1 cellular context compared by ENCODE assay signal in the genomic region with DNA sequence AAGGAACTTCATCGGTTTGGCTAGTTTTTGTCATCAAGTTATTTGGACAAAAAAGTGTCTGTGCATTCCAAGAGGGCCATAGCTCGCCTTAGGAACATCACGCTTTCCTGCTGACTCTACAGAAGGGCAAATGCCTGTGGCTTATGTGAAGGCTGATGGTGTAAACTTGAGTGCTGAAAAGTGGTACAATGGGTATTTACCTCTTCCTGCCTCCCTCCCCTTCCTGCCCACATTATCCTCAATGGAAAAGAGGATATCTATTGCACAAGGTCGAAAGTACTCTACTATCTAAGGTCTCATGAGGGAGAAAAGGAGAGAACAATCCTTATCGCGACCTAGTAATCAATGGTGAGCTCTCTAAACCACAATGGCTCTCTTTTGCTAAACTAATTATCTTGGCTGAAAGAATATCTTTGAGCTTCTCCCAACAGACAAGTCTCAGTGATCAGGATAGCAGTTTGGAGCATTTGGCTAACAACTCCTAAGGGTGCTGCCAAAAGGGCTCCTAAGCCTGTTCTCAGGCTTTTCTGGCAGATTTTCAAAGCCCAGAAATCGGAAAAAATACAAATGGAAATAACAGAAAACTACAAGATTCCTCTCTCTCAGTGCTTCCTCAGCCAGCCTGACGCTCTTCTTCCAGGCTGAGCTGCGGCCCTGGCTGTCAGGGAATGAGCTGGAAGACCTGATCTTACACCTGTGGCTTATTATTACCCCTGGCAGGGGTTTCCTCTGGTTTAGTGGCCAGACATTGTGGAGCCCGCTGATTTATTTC.
TF ChIP-seq lines count a peak whose summit lies in the region.

No MANE protein-coding gene starts in this region.

TF ChIP-seq in HepG2, 621 proteins besides CTCF, POLR2A, EP300 and RAD21 (continued from another document and continues in another):
- TF ChIP-seq, protein P1, sequence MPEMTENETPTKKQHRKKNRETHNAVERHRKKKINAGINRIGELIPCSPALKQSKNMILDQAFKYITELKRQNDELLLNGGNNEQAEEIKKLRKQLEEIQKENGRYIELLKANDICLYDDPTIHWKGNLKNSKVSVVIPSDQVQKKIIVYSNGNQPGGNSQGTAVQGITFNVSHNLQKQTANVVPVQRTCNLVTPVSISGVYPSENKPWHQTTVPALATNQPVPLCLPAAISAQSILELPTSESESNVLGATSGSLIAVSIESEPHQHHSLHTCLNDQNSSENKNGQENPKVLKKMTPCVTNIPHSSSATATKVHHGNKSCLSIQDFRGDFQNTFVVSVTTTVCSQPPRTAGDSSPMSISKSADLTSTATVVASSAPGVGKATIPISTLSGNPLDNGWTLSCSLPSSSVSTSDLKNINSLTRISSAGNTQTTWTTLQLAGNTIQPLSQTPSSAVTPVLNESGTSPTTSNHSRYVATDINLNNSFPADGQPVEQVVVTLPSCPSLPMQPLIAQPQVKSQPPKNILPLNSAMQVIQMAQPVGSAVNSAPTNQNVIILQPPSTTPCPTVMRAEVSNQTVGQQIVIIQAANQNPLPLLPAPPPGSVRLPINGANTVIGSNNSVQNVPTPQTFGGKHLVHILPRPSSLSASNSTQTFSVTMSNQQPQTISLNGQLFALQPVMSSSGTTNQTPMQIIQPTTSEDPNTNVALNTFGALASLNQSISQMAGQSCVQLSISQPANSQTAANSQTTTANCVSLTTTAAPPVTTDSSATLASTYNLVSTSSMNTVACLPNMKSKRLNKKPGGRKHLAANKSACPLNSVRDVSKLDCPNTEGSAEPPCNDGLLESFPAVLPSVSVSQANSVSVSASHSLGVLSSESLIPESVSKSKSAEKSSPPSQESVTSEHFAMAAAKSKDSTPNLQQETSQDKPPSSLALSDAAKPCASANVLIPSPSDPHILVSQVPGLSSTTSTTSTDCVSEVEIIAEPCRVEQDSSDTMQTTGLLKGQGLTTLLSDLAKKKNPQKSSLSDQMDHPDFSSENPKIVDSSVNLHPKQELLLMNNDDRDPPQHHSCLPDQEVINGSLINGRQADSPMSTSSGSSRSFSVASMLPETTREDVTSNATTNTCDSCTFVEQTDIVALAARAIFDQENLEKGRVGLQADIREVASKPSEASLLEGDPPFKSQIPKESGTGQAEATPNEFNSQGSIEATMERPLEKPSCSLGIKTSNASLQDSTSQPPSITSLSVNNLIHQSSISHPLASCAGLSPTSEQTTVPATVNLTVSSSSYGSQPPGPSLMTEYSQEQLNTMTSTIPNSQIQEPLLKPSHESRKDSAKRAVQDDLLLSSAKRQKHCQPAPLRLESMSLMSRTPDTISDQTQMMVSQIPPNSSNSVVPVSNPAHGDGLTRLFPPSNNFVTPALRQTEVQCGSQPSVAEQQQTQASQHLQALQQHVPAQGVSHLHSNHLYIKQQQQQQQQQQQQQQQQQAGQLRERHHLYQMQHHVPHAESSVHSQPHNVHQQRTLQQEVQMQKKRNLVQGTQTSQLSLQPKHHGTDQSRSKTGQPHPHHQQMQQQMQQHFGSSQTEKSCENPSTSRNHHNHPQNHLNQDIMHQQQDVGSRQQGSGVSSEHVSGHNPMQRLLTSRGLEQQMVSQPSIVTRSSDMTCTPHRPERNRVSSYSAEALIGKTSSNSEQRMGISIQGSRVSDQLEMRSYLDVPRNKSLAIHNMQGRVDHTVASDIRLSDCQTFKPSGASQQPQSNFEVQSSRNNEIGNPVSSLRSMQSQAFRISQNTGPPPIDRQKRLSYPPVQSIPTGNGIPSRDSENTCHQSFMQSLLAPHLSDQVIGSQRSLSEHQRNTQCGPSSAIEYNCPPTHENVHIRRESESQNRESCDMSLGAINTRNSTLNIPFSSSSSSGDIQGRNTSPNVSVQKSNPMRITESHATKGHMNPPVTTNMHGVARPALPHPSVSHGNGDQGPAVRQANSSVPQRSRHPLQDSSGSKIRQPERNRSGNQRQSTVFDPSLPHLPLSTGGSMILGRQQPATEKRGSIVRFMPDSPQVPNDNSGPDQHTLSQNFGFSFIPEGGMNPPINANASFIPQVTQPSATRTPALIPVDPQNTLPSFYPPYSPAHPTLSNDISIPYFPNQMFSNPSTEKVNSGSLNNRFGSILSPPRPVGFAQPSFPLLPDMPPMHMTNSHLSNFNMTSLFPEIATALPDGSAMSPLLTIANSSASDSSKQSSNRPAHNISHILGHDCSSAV (CRISPR knock-in tag; IDR thresholded peaks at IDR 0.05; ENCODE audit: borderline replicate concordance) = no peak
- TF ChIP-seq HNRNPLL (IDR thresholded peaks at IDR 0.05; ENCODE audit: low read depth, low read length, poor library complexity, severe bottlenecking) = no peak
- TF ChIP-seq, protein P2, sequence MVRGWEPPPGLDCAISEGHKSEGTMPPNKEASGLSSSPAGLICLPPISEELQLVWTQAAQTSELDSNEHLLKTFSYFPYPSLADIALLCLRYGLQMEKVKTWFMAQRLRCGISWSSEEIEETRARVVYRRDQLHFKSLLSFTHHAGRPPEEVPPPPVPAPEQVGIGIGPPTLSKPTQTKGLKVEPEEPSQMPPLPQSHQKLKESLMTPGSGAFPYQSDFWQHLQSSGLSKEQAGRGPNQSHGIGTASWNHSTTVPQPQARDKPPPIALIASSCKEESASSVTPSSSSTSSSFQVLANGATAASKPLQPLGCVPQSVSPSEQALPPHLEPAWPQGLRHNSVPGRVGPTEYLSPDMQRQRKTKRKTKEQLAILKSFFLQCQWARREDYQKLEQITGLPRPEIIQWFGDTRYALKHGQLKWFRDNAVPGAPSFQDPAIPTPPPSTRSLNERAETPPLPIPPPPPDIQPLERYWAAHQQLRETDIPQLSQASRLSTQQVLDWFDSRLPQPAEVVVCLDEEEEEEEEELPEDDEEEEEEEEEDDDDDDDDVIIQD (CRISPR knock-in tag; IDR thresholded peaks at IDR 0.05; ENCODE audit: low read depth) = peak; percentile 44; the same call in 1 of the 2 replicates
- TF ChIP-seq ZNF75D (CRISPR knock-in tag; IDR thresholded peaks at IDR 0.05; ENCODE audit: borderline replicate concordance) = no peak
- no peak for TF ChIP-seq PTBP1 (IDR thresholded peaks at IDR 0.05; ENCODE audit: low read depth, low read length, poor library complexity, severe bottlenecking)
- TF ChIP-seq BRD4 (CRISPR knock-in tag; IDR thresholded peaks at IDR 0.05) = 0 out of 2 replicates have a peak, but pooled peaks have one; percentile 47
- no peak for TF ChIP-seq ZFP62 (CRISPR knock-in tag; IDR thresholded peaks at IDR 0.05)
- TF ChIP-seq ZFP82 (CRISPR knock-in tag; IDR thresholded peaks at IDR 0.05; ENCODE audit: borderline replicate concordance) = no peak
- TF ChIP-seq ZNF3 (CRISPR knock-in tag; IDR thresholded peaks at IDR 0.05) = no peak
- TF ChIP-seq, protein P3, sequence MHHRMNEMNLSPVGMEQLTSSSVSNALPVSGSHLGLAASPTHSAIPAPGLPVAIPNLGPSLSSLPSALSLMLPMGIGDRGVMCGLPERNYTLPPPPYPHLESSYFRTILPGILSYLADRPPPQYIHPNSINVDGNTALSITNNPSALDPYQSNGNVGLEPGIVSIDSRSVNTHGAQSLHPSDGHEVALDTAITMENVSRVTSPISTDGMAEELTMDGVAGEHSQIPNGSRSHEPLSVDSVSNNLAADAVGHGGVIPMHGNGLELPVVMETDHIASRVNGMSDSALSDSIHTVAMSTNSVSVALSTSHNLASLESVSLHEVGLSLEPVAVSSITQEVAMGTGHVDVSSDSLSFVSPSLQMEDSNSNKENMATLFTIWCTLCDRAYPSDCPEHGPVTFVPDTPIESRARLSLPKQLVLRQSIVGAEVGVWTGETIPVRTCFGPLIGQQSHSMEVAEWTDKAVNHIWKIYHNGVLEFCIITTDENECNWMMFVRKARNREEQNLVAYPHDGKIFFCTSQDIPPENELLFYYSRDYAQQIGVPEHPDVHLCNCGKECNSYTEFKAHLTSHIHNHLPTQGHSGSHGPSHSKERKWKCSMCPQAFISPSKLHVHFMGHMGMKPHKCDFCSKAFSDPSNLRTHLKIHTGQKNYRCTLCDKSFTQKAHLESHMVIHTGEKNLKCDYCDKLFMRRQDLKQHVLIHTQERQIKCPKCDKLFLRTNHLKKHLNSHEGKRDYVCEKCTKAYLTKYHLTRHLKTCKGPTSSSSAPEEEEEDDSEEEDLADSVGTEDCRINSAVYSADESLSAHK (CRISPR knock-in tag; IDR thresholded peaks at IDR 0.05; ENCODE audit: borderline replicate concordance) = no peak
- TF ChIP-seq REL (CRISPR knock-in tag; conservative IDR thresholded peaks at IDR 0.05) = no peak
- TF ChIP-seq MBNL3 (CRISPR knock-in tag; conservative IDR thresholded peaks at IDR 0.05) = no peak
- peak; percentile 49; the same call in 1 of the 2 replicates for TF ChIP-seq EHMT2 (IDR thresholded peaks at IDR 0.05; ENCODE audit: borderline replicate concordance, low read depth, low read length)
- TF ChIP-seq POLR2G (IDR thresholded peaks at IDR 0.05; ENCODE audit: low read depth, low read length) = no peak
- no peak for TF ChIP-seq ZNF781 (CRISPR knock-in tag; IDR thresholded peaks at IDR 0.05; ENCODE audit: borderline replicate concordance, not compliant biosample characterization)
- no peak for TF ChIP-seq ZNF773 (CRISPR knock-in tag; IDR thresholded peaks at IDR 0.05; ENCODE audit: borderline replicate concordance)
- TF ChIP-seq, protein P4, sequence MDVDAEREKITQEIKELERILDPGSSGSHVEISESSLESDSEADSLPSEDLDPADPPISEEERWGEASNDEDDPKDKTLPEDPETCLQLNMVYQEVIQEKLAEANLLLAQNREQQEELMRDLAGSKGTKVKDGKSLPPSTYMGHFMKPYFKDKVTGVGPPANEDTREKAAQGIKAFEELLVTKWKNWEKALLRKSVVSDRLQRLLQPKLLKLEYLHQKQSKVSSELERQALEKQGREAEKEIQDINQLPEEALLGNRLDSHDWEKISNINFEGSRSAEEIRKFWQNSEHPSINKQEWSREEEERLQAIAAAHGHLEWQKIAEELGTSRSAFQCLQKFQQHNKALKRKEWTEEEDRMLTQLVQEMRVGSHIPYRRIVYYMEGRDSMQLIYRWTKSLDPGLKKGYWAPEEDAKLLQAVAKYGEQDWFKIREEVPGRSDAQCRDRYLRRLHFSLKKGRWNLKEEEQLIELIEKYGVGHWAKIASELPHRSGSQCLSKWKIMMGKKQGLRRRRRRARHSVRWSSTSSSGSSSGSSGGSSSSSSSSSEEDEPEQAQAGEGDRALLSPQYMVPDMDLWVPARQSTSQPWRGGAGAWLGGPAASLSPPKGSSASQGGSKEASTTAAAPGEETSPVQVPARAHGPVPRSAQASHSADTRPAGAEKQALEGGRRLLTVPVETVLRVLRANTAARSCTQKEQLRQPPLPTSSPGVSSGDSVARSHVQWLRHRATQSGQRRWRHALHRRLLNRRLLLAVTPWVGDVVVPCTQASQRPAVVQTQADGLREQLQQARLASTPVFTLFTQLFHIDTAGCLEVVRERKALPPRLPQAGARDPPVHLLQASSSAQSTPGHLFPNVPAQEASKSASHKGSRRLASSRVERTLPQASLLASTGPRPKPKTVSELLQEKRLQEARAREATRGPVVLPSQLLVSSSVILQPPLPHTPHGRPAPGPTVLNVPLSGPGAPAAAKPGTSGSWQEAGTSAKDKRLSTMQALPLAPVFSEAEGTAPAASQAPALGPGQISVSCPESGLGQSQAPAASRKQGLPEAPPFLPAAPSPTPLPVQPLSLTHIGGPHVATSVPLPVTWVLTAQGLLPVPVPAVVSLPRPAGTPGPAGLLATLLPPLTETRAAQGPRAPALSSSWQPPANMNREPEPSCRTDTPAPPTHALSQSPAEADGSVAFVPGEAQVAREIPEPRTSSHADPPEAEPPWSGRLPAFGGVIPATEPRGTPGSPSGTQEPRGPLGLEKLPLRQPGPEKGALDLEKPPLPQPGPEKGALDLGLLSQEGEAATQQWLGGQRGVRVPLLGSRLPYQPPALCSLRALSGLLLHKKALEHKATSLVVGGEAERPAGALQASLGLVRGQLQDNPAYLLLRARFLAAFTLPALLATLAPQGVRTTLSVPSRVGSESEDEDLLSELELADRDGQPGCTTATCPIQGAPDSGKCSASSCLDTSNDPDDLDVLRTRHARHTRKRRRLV (CRISPR knock-in tag; IDR thresholded peaks at IDR 0.05) = peak; percentile 34; the same call in 1 of the 2 replicates
- peak; percentile 70 for TF ChIP-seq HMG20A (CRISPR knock-in tag; IDR thresholded peaks at IDR 0.05; ENCODE audit: borderline replicate concordance)
- no peak for TF ChIP-seq MLLT10 (CRISPR knock-in tag; IDR thresholded peaks at IDR 0.05)
- TF ChIP-seq RFXANK (CRISPR knock-in tag; IDR thresholded peaks at IDR 0.05) = 0 out of 2 replicates have a peak, but pooled peaks have one; percentile 20
- no peak for TF ChIP-seq ZNF556 (CRISPR knock-in tag; IDR thresholded peaks at IDR 0.05; ENCODE audit: borderline replicate concordance)
- TF ChIP-seq ZNF724P (CRISPR knock-in tag; IDR thresholded peaks at IDR 0.05; ENCODE audit: borderline replicate concordance) = no peak
- no peak for TF ChIP-seq EZH2 (conservative IDR thresholded peaks at IDR 0.05; ENCODE audit: low read depth, low read length)
- TF ChIP-seq FOXK2 (IDR thresholded peaks at IDR 0.05) = no peak; the same call in 1 of the 2 replicates
- 0 out of 2 replicates have a peak, but pooled peaks have one; percentile 39 for TF ChIP-seq HMG20B (CRISPR knock-in tag; conservative IDR thresholded peaks at IDR 0.05)
- TF ChIP-seq ELF4 (CRISPR knock-in tag; IDR thresholded peaks at IDR 0.05; ENCODE audit: borderline replicate concordance) = no peak
- no peak for TF ChIP-seq JUND (CRISPR knock-in tag; IDR thresholded peaks at IDR 0.05)
- no peak for TF ChIP-seq ZNF720 (CRISPR knock-in tag; IDR thresholded peaks at IDR 0.05)
- peak; percentile 89 for TF ChIP-seq MED1 (CRISPR knock-in tag; IDR thresholded peaks at IDR 0.05)
- TF ChIP-seq IKZF4 (CRISPR knock-in tag; IDR thresholded peaks at IDR 0.05; ENCODE audit: borderline replicate concordance, low read depth, not compliant biosample characterization) = no peak
- no peak for TF ChIP-seq STAT5B (CRISPR knock-in tag; IDR thresholded peaks at IDR 0.05)
- no peak for TF ChIP-seq ZNF776 (CRISPR knock-in tag; IDR thresholded peaks at IDR 0.05)
- no peak for TF ChIP-seq ZNF816 (CRISPR knock-in tag; IDR thresholded peaks at IDR 0.05; ENCODE audit: borderline replicate concordance)
- no peak for TF ChIP-seq ZFAT (CRISPR knock-in tag; conservative IDR thresholded peaks at IDR 0.05)
- TF ChIP-seq TBX2 (CRISPR knock-in tag; IDR thresholded peaks at IDR 0.05; ENCODE audit: borderline replicate concordance) = peak; percentile 65; the same call in 1 of the 2 replicates
- TF ChIP-seq, protein P5, sequence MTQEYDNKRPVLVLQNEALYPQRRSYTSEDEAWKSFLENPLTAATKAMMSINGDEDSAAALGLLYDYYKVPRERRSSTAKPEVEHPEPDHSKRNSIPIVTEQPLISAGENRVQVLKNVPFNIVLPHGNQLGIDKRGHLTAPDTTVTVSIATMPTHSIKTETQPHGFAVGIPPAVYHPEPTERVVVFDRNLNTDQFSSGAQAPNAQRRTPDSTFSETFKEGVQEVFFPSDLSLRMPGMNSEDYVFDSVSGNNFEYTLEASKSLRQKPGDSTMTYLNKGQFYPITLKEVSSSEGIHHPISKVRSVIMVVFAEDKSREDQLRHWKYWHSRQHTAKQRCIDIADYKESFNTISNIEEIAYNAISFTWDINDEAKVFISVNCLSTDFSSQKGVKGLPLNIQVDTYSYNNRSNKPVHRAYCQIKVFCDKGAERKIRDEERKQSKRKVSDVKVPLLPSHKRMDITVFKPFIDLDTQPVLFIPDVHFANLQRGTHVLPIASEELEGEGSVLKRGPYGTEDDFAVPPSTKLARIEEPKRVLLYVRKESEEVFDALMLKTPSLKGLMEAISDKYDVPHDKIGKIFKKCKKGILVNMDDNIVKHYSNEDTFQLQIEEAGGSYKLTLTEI (CRISPR knock-in tag; conservative IDR thresholded peaks at IDR 0.05) = no peak
- TF ChIP-seq HNF4G (IDR thresholded peaks at IDR 0.05; ENCODE audit: borderline replicate concordance, low read depth, low read length) = 0 out of 2 replicates have a peak, but pooled peaks have one; percentile 54
- no peak for TF ChIP-seq HNF4G (CRISPR knock-in tag; IDR thresholded peaks at IDR 0.05; ENCODE audit: borderline replicate concordance, low read depth)
- no peak for TF ChIP-seq TGIF2 (CRISPR knock-in tag; IDR thresholded peaks at IDR 0.05)
- TF ChIP-seq ONECUT2 (CRISPR knock-in tag; IDR thresholded peaks at IDR 0.05) = peak; percentile 75
